In genomic region chr3:124847863-124848262, GRCh38 we compare ENCODE assay signal across 5 cellular contexts.
"Had no signal": no experiment of that assay in that cellular context is flagged by ENCODE, and none has a peak within 500 bp of the region (broad histone marks: within the 10 kb centered on the region; RNA-seq: fewer than 3 reads in every experiment).

No MANE protein-coding gene starts in this region.

- H3K27ac ChIP-seq: GM23248 had no signal

- H2AFZ ChIP-seq: GM23248 had no signal

- H3K9ac ChIP-seq: GM23248 had no signal

- DNase-seq: GM23248, GOT3, H7, HCEC 1CT, IMR-90 had no signal

- H3K4me3 ChIP-seq: GM23248 had no signal
